15 cellular contexts compared by ENCODE assay signal in genomic region chr2:65553504-65554074, GRCh38.
DNase-seq lines count a peak whose midpoint lies in the region; ATAC-seq and TF ChIP-seq lines count a peak whose summit lies in the region.
"Had no signal": no experiment of that assay in that cellular context is flagged by ENCODE, and none has a peak within 500 bp of the region (broad histone marks: within the 10 kb centered on the region; RNA-seq: fewer than 3 reads in every experiment).

No MANE protein-coding gene starts in this region.

- peaks cover 11% of the 10 kb centered on the region for H3F3A ChIP-seq in GM23248 (ENCODE audit: insufficient read depth)

- no peak overlapping the region for H3K9ac ChIP-seq in GM23248

- DNase-seq in GM23248, result no peak
- DNase-seq in WTC11 (ENCODE audit: low spot score), result no peak
- no peak for DNase-seq in mucosa of descending colon
- DNase-seq in occipital lobe (lab: John Stamatoyannopoulos, UW), result no peak
- DNase-seq in activated CD8-positive, alpha-beta memory T cell treated with anti-CD3 and anti-CD28 coated beads, Interleukin-2, amount 50 U/mL, for 48 hours, result no peak
- no peak for DNase-seq in AG08395 (ENCODE audit: low spot score)
- DNase-seq in activated gamma-delta T cell treated with Interleukin-2 at 50 U/mL for 16 hours, result no peak
- DNase-seq: activated naive CD8-positive, alpha-beta T cell treated with anti-CD3 and anti-CD28 coated beads, Interleukin-2, amount 10 ng/mL, durations not matched to agents 7 days and 5 days; NCI-H1436 treated with DMSO at 0.1 percent for 48 hours; SIG-M5 had no signal

- ATAC-seq in WTC11 (no peak), mucosa of descending colon (no peak)

- no peaks in the 10 kb centered on the region for H3K79me2 ChIP-seq in GM23248 (ENCODE audit: insufficient read depth)

- H2AFZ ChIP-seq in GM23248, result peak overlapping the region; percentile 77

- H3K4me1 Mint-ChIP-seq in WTC11, result peaks cover 15% of the 10 kb centered on the region

- CTCF ChIA-PET in WTC11 (lab: Charles Lee), result interaction anchor here (1.3 kb wide), 1 partner anchor 288 kb away, joined by 5 read pairs; no protein-coding TSS in a partner anchor

- H3K27me3 ChIP-seq in GM23248 (replicated peaks; ENCODE audit: insufficient read depth), result no peaks in the 10 kb centered on the region
- H3K27me3 ChIP-seq: vagina had no signal

- H3K27ac Mint-ChIP-seq in WTC11, result no peak overlapping the region; the same call in 1 of the 2 replicates
- H3K27ac Mint-ChIP-seq: activated naive CD8-positive, alpha-beta T cell treated with anti-CD3 and anti-CD28 coated beads, Interleukin-2, amount 10 ng/mL, durations not matched to agents 7 days and 5 days had no signal

- H3K36me3 Mint-ChIP-seq in WTC11, result no peaks in the 10 kb centered on the region
- H3K36me3 Mint-ChIP-seq: activated naive CD8-positive, alpha-beta T cell treated with anti-CD3 and anti-CD28 coated beads, Interleukin-2, amount 10 ng/mL, durations not matched to agents 7 days and 5 days had no signal

- no peak overlapping the region; the same call in 1 of the 2 replicates for H3K4me3 ChIP-seq in GM23248
- no peak overlapping the region for H3K4me3 ChIP-seq in mucosa of descending colon
- H3K4me3 ChIP-seq: cardiac muscle cell, vagina had no signal

- TF ChIP-seq CTCF in 22Rv1 (IDR thresholded peaks at IDR 0.05) (peak; percentile 72), WTC11 (IDR thresholded peaks at IDR 0.05) (peak; percentile 2; the same call in 1 of the 2 replicates), mucosa of descending colon (IDR thresholded peaks at IDR 0.05) (peak; percentile 6)

- POLR2A ChIA-PET in WTC11 (lab: Charles Lee), result no interaction called here

- H3K36me3 ChIP-seq in GM23248 (ENCODE audit: low read depth) (no peaks in the 10 kb centered on the region), mucosa of descending colon (ENCODE audit: low read depth) (no peaks in the 10 kb centered on the region)
- H3K36me3 ChIP-seq: cardiac muscle cell, vagina had no signal

- H3K9me3 Mint-ChIP-seq in WTC11, result no peaks in the 10 kb centered on the region
- H3K9me3 Mint-ChIP-seq: activated naive CD8-positive, alpha-beta T cell treated with anti-CD3 and anti-CD28 coated beads, Interleukin-2, amount 10 ng/mL, durations not matched to agents 7 days and 5 days; activated T-cell treated with anti-CD3 and anti-CD28 coated beads, Interleukin-2, amount 50 U/mL, for 4 hours; effector memory CD8-positive, alpha-beta T cell had no signal

- intact Hi-C loops in mucosa of descending colon (cut with DNase I, micrococcal nuclease), result loop anchor here in 1 of 2 donors (2.0 to 5.0 kb wide), 2 partner anchors 121 to 289 kb away; partner anchors contain the start of gene SPRED2

- H3K4me3 Mint-ChIP-seq in WTC11, result no peak overlapping the region
- H3K4me3 Mint-ChIP-seq: activated naive CD8-positive, alpha-beta T cell treated with anti-CD3 and anti-CD28 coated beads, Interleukin-2, amount 10 ng/mL, durations not matched to agents 7 days and 5 days; activated T-cell treated with anti-CD3 and anti-CD28 coated beads, Interleukin-2, amount 50 U/mL, for 4 hours; effector memory CD8-positive, alpha-beta T cell had no signal

- H3K4me1 ChIP-seq in GM23248 (ENCODE audit: insufficient read depth), result peaks cover 21% of the 10 kb centered on the region
- no peaks in the 10 kb centered on the region for H3K4me1 ChIP-seq in mucosa of descending colon (ENCODE audit: low read depth)
- H3K4me1 ChIP-seq: vagina had no signal

- WGBS in GM23248 (ENCODE audit: low coverage in 1 of 2, low lambda C conversion rate in 2 of 2, missing lambda C conversion rate in 2 of 2), 2 experiments, result 44 to 51% methylated on average over 10 of the region's 10 CpGs

- in situ Hi-C loops in GM23248 (cut with MboI), result loop anchor here (25.0 kb wide), 2 partner anchors 491 to 641 kb away; partner anchors contain the start of gene CEP68

- H3K9me2 ChIP-seq in GM23248 (ENCODE audit: insufficient read depth), result no peaks in the 10 kb centered on the region

- peaks cover 50% of the 10 kb centered on the region for H3K27me3 Mint-ChIP-seq in WTC11 (ENCODE audit: low read depth)

- H3K4me2 ChIP-seq in GM23248 (ENCODE audit: unreplicated experiment), result peak overlapping the region; percentile 43

- H3K9me3 ChIP-seq in GM23248 (ENCODE audit: low read depth), result no peaks in the 10 kb centered on the region
- no peaks in the 10 kb centered on the region for H3K9me3 ChIP-seq in mucosa of descending colon
- H3K9me3 ChIP-seq: vagina had no signal

- no peaks in the 10 kb centered on the region for H4K20me1 ChIP-seq in GM23248 (ENCODE audit: insufficient read depth)

- H3K27ac ChIP-seq in 22Rv1 (no peak overlapping the region), GM23248 (no peak overlapping the region)
- H3K27ac ChIP-seq: cardiac muscle cell, vagina had no signal

TF ChIP-seq in WTC11, 78 proteins besides CTCF, POLR2A, EP300 and RAD21:
- TF ChIP-seq, protein P1, sequence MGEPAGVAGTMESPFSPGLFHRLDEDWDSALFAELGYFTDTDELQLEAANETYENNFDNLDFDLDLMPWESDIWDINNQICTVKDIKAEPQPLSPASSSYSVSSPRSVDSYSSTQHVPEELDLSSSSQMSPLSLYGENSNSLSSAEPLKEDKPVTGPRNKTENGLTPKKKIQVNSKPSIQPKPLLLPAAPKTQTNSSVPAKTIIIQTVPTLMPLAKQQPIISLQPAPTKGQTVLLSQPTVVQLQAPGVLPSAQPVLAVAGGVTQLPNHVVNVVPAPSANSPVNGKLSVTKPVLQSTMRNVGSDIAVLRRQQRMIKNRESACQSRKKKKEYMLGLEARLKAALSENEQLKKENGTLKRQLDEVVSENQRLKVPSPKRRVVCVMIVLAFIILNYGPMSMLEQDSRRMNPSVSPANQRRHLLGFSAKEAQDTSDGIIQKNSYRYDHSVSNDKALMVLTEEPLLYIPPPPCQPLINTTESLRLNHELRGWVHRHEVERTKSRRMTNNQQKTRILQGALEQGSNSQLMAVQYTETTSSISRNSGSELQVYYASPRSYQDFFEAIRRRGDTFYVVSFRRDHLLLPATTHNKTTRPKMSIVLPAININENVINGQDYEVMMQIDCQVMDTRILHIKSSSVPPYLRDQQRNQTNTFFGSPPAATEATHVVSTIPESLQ (CRISPR knock-in tag; IDR thresholded peaks at IDR 0.05), result no peak
- TF ChIP-seq ZBTB43 (CRISPR knock-in tag; IDR thresholded peaks at IDR 0.05) (no peak), SMAD3 (CRISPR knock-in tag; IDR thresholded peaks at IDR 0.05; ENCODE audit: borderline replicate concordance) (no peak), NR2C2 (CRISPR knock-in tag; IDR thresholded peaks at IDR 0.05) (no peak), MLX (CRISPR knock-in tag; IDR thresholded peaks at IDR 0.05) (no peak)

Comparison
In these comparisons a context has a peak if more than half of its experiments do, and no peak if none do; other contexts are left out.
1. CTCF ChIP-seq: peak in every context shown above with its lines; median percentile 72 in 22Rv1; 6 in mucosa of descending colon; 2 in WTC11.